Comparison of ENCODE assay signal across 11 cellular contexts in genomic region chr10:62992145-62992721, GRCh38.
DNase-seq lines count a peak whose midpoint lies in the region; ATAC-seq, FAIRE-seq and TF ChIP-seq lines count a peak whose summit lies in the region.
"Had no signal": no experiment of that assay in that cellular context is flagged by ENCODE, and none has a peak within 500 bp of the region (broad histone marks: within the 10 kb centered on the region; RNA-seq: fewer than 3 reads in every experiment).

No MANE protein-coding gene starts in this region.

- H3K36me3 ChIP-seq in endothelial cell of umbilical vein (ENCODE audit: control insufficient read depth in 2 of 2, extremely low read depth in 1 of 2, insufficient read depth in 2 of 2, low read length in 2 of 2), result no peaks in the 10 kb centered on the region

- POLR2A ChIA-PET in endothelial cell of umbilical vein (lab: Charles Lee), result no interaction called here

- intact Hi-C loops in endothelial cell of umbilical vein (cut with micrococcal nuclease), result no loop called here

- H3K27me3 ChIP-seq in endothelial cell of umbilical vein (ENCODE audit: control insufficient read depth in 2 of 2, insufficient read depth in 2 of 2, low read length in 2 of 2), result no peaks in the 10 kb centered on the region

- CTCF ChIA-PET in endothelial cell of umbilical vein (lab: Charles Lee), result interaction anchor here (1.1 to 1.4 kb wide), 2 partner anchors 81 to 399 kb away, joined by 3 to 4 read pairs; no protein-coding TSS in a partner anchor

- no peaks in the 10 kb centered on the region for H3K9me1 ChIP-seq in endothelial cell of umbilical vein (replicated peaks; ENCODE audit: control insufficient read depth, extremely low read depth, insufficient read depth, low read length)

- H4K20me1 ChIP-seq in endothelial cell of umbilical vein (replicated peaks; ENCODE audit: control insufficient read depth, extremely low read depth, insufficient read depth, low read length), result no peaks in the 10 kb centered on the region

- H3K4me3 ChIP-seq in endothelial cell of umbilical vein (replicated peaks in 1 of 3; ENCODE audit: insufficient read depth in 1 of 3, low read depth in 1 of 3, low read length in 3 of 3), result no peak overlapping the region

- H2AFZ ChIP-seq in endothelial cell of umbilical vein (ENCODE audit: low read depth, low read length), result no peak overlapping the region

- FAIRE-seq in endothelial cell of umbilical vein (lab: Jason Lieb, UNC), result no peak

- peaks cover 1 to 2% of the 10 kb centered on the region in 2 donors for H3K36me3 Mint-ChIP-seq in activated T-cell treated with anti-CD3 and anti-CD28 coated beads, Interleukin-2, amount 50 U/mL, for 72 hours (ENCODE audit: insufficient read depth in 2 of 2)

- no peak for ATAC-seq in activated T-cell treated with anti-CD3 and anti-CD28 coated beads, Interleukin-2, amount 50 U/mL, for 72 hours (replicated peaks in 1 of 2)
- ATAC-seq in HG03066 (IDR thresholded peaks at IDR 0.05; ENCODE audit: low read depth, unreplicated experiment), result peak; percentile 57

- H3K9me3 Mint-ChIP-seq in activated T-cell treated with anti-CD3 and anti-CD28 coated beads, Interleukin-2, amount 50 U/mL, for 72 hours, result no peaks in the 10 kb centered on the region
- H3K9me3 Mint-ChIP-seq: H9 had no signal

- H3K4me1 ChIP-seq in endothelial cell of umbilical vein (ENCODE audit: control insufficient read depth, extremely low read depth, insufficient read depth, low read length), result no peaks in the 10 kb centered on the region

- H3K4me3 Mint-ChIP-seq in activated T-cell treated with anti-CD3 and anti-CD28 coated beads, Interleukin-2, amount 50 U/mL, for 72 hours, result peak overlapping the region; percentile 65 to 84
- H3K4me3 Mint-ChIP-seq: H9 had no signal

- no peak for TF ChIP-seq CTCF in endothelial cell of umbilical vein (IDR thresholded peaks at IDR 0.05; ENCODE audit: extremely low read depth in 1 of 2, insufficient read depth in 1 of 2, low read depth in 1 of 2, low read length in 2 of 2)

- no TSS peak for BruUV-seq in endothelial cell of umbilical vein (replicated peaks; lab: Mats Ljungman, UMichigan)

- no peaks in the 10 kb centered on the region for H3K9me3 ChIP-seq in endothelial cell of umbilical vein (replicated peaks; ENCODE audit: control insufficient read depth, insufficient read depth, low read length)

- DNase-seq in activated T-cell treated with anti-CD3 and anti-CD28 coated beads, Interleukin-2, amount 50 U/mL, for 72 hours, result peak in 1 of 2 donors; percentile 17
- no peak for DNase-seq in activated T-cell treated with anti-CD3 and anti-CD28 coated beads, Interleukin-2, amount 50 U/mL, for 1 hour
- DNase-seq in endothelial cell of umbilical vein (ENCODE audit: low read depth, low spot score), result no peak
- DNase-seq in stromal cell of bone marrow (ENCODE audit: low read depth), result peak; percentile 40
- DNase-seq in NOMO-1 treated with DMSO at 0.1 percent for 48 hours (lab: John Stamatoyannopoulos, UW; ENCODE audit: unreplicated experiment), result no peak
- no peak for DNase-seq in SIG-M5 treated with dmso at 0.1 percent for 504 hours (lab: John Stamatoyannopoulos, UW; ENCODE audit: unreplicated experiment)
- DNase-seq in NCI-H1417 (lab: John Stamatoyannopoulos, UW), result no peak
- DNase-seq: H9, NCI-H524 treated with DMSO at 0.1 percent for 48 hours had no signal

- H3K27me3 Mint-ChIP-seq in activated T-cell treated with anti-CD3 and anti-CD28 coated beads, Interleukin-2, amount 50 U/mL, for 72 hours (ENCODE audit: low read depth), result peaks cover 6% of the 10 kb centered on the region

- TF ChIP-seq POLR2A in endothelial cell of umbilical vein (IDR thresholded peaks at IDR 0.05; ENCODE audit: low read depth, low read length), result no peak

- no peak overlapping the region for H3K27ac ChIP-seq in endothelial cell of umbilical vein (ENCODE audit: insufficient read depth, low read depth, low read length)
- H3K27ac ChIP-seq: C4-2B had no signal

- H3K4me2 ChIP-seq in endothelial cell of umbilical vein (ENCODE audit: insufficient read depth, low read length), result no peak overlapping the region

- dilution Hi-C loops in endothelial cell of umbilical vein (cut with MboI; ENCODE audit: extremely low pct_ligation_motif_present, low sequenced_read_pairs), result no loop called here

- H3K4me1 Mint-ChIP-seq in activated T-cell treated with anti-CD3 and anti-CD28 coated beads, Interleukin-2, amount 50 U/mL, for 72 hours (ENCODE audit: low read depth), result peaks cover 70% of the 10 kb centered on the region
- H3K4me1 Mint-ChIP-seq: H9 had no signal

- no peaks in the 10 kb centered on the region for H3K79me2 ChIP-seq in endothelial cell of umbilical vein (ENCODE audit: control insufficient read depth, insufficient read depth, low read length)

- peak overlapping the region; percentile 95 for H3K27ac Mint-ChIP-seq in activated T-cell treated with anti-CD3 and anti-CD28 coated beads, Interleukin-2, amount 50 U/mL, for 72 hours
- H3K27ac Mint-ChIP-seq: H9 had no signal

- no peak overlapping the region for H3K9ac ChIP-seq in endothelial cell of umbilical vein (replicated peaks; ENCODE audit: extremely low read depth, insufficient read depth, low read length)

TF ChIP-seq in endothelial cell of umbilical vein, 7 proteins besides CTCF, POLR2A, EP300 and RAD21:
- TF ChIP-seq FOS (IDR thresholded peaks at IDR 0.05; ENCODE audit: borderline replicate concordance, insufficient read depth, low read length) (peak; percentile 11), JUN (IDR thresholded peaks at IDR 0.05; ENCODE audit: borderline replicate concordance, insufficient read depth, insufficient read length, low read depth) (peak; percentile 2), EZH2 (IDR thresholded peaks at IDR 0.05; ENCODE audit: borderline replicate concordance, low read depth, low read length, severe bottlenecking) (no peak), GATA2 (IDR thresholded peaks at IDR 0.05; ENCODE audit: insufficient read depth, insufficient read length, low read depth, low read length) (no peak)
